In the genomic region with DNA sequence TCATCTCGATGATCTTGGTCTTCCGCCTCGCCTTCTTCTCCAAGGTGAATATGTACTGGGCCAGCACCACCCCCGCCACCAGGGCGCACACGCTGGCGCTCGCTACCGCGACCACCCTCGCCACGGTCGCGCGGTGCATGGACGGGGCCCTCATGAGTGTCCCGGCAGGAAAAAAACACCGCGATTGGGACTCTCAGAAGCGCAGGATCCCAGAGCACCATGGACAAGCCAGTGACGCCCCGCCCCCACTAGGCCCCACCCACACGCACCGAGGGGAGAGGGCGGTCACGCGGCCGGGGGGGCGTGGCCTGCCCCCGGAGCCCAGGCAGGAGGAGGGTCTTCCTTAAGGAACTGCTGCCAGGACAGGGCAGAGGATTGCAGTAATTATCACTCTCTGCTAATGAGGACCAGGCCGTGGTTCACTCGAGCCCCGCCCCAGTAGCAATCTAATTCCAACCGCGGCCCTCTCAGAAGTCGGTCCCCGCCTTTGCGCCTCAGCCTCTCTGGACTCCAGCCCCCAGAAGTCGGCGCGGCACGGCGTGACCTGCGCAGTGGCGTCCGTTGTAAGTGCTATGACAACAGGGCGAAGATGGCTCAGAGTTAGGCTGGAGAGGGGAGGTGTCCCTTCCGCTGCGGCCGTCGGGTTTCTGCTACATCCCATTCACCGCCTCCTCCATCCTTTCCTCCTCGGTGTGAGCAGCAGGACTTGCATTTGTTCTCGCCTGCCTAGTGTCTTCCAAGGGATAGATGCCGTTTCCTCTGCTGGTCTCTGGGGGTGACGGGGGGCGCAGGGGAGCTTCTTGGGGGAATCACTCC, we compare ENCODE assay signal across 8 cellular contexts. TPM values are rescaled to one million over a fixed set of nuclear protein-coding genes. Genes with fewer than 3 reads are reported as not detected.
DNase-seq lines count a peak whose midpoint lies in the region; ATAC-seq, FAIRE-seq and TF ChIP-seq lines count a peak whose summit lies in the region.

A gene (plus strand): TSS at position 575 of the 816 bp plus-strand sequence. CDS start 16,689 bp downstream, outside the sequence.

- H3K4me3 ChIP-seq in HepG2 (replicated peaks in 1 of 3; ENCODE audit: insufficient read depth in 1 of 3, low read depth in 2 of 3, low read length in 3 of 3), result peak within 1 kb of the TSS; percentile 87 to 89 (median 89)

- peak; percentile 72 for FAIRE-seq in HepG2 (lab: Jason Lieb, UNC)

- 0 out of 2 replicates have a peak, but pooled peaks have one; percentile 10 for TF ChIP-seq RAD21 in HepG2 (CRISPR knock-in tag; IDR thresholded peaks at IDR 0.05)

- peak within 1 kb of the TSS; percentile 96 for H3K4me3 Mint-ChIP-seq in CD4-positive, alpha-beta T cell

- peaks cover 29% of the 10 kb centered on the region for H3K4me1 ChIP-seq in HepG2 (ENCODE audit: insufficient read depth, low read length)

- no peak for TF ChIP-seq CTCF in CD4-positive, alpha-beta T cell (IDR thresholded peaks at IDR 0.05)
- 0 out of 2 replicates have a peak, but pooled peaks have one; percentile 9 for TF ChIP-seq CTCF in HepG2 (CRISPR knock-in tag; IDR thresholded peaks at IDR 0.05)

- H3K36me3 ChIP-seq in HepG2 (replicated peaks in 1 of 2; ENCODE audit: control insufficient read depth in 1 of 2, insufficient read depth in 2 of 2, low read length in 2 of 2), result no peaks in the 10 kb centered on the region

- CTCF ChIA-PET in CD4-positive, alpha-beta T cell (lab: Charles Lee), result interaction anchor here (1.0 to 3.0 kb wide), 2 partner anchors 20 to 21 kb away, joined by 5 to 10 read pairs; a partner anchor contains a TSS
- CTCF ChIA-PET in HepG2 (lab: Yijun Ruan, JAX; ENCODE audit: low intra/inter-chr PET ratio, low total read pairs), result no interaction called here

- no peaks in the 10 kb centered on the region for H3K27me3 ChIP-seq in CD4-positive, alpha-beta T cell (ENCODE audit: control insufficient read depth, insufficient read depth, low read length)
- no peaks in the 10 kb centered on the region for H3K27me3 ChIP-seq in HepG2 (ENCODE audit: control insufficient read depth in 1 of 2, insufficient read depth in 2 of 2, low read length in 2 of 2)

- no TSS peak for BruUV-seq in HepG2 (replicated peaks; lab: Mats Ljungman, UMichigan)

- peak; percentile 79 to 88 (median 86) for DNase-seq in CD4-positive, alpha-beta T cell
- DNase-seq in NCI-H748 treated with DMSO at 0.1 percent for 48 hours (lab: John Stamatoyannopoulos, UW), result peak; percentile 97
- DNase-seq in activated CD4-positive, alpha-beta T cell treated with anti-CD3 and anti-CD28 coated beads, Interleukin-2, amount 50 U/mL, for 4 hours, result peak; percentile 84 to 87
- DNase-seq in dermis microvascular lymphatic vessel endothelial cell (ENCODE audit: low read depth in 2 of 2), result peak; percentile 69 to 92
- peak; percentile 88 for DNase-seq in HepG2 (ENCODE audit: low spot score)
- peak; percentile 84 to 85 for DNase-seq in stimulated activated CD4-positive, alpha-beta T cell treated with anti-CD3 and anti-CD28 coated beads, Interleukin-2, amount 100 ng/mL, for 48 hours

- under 1% methylated on average over 22 of the region's 57 CpGs for whole genome bisulfite sequencing in HepG2 (ENCODE audit: low lambda C conversion rate)

- H3K27me3 Mint-ChIP-seq in CD4-positive, alpha-beta T cell, result peaks cover 4% of the 10 kb centered on the region

- H3K9ac ChIP-seq in HepG2 (ENCODE audit: insufficient read depth, low read depth, low read length), result peak within 1 kb of the TSS; percentile 75

- H3K9me3 Mint-ChIP-seq in CD4-positive, alpha-beta T cell, result no peaks in the 10 kb centered on the region

- no peaks in the 10 kb centered on the region for H3K79me2 ChIP-seq in HepG2 (ENCODE audit: insufficient read depth, low read length)

- no peak for TF ChIP-seq EP300 in HepG2 (IDR thresholded peaks at IDR 0.05; ENCODE audit: low read depth in 2 of 2, low read length in 2 of 2)
- no peak for TF ChIP-seq EP300 in HepG2 (CRISPR knock-in tag; IDR thresholded peaks at IDR 0.05; ENCODE audit: borderline replicate concordance)

- in situ Hi-C loops in HepG2 (cut with HindIII; ENCODE audit: extremely low pct_ligation_motif_present, low pct_unique_long_range_greater_than_20kb), result no loop called here

- peak; percentile 62 to 70 for TF ChIP-seq POLR2A in HepG2 (IDR thresholded peaks at IDR 0.05; ENCODE audit: insufficient read depth in 1 of 2, low read depth in 2 of 2, low read length in 2 of 2)

- peak within 1 kb of the TSS; percentile 54 for H3K27ac ChIP-seq in CD4-positive, alpha-beta T cell (ENCODE audit: low read depth, low read length)
- H3K27ac ChIP-seq in HepG2 (ENCODE audit: extremely low read length, insufficient read depth, low read length), result peak within 1 kb of the TSS; percentile 75

- H3K36me3 Mint-ChIP-seq in CD4-positive, alpha-beta T cell (ENCODE audit: low read depth), result peaks cover 13% of the 10 kb centered on the region

- H3K4me2 ChIP-seq in HepG2 (ENCODE audit: low read depth, low read length), result peak within 1 kb of the TSS; percentile 95

- H2AFZ ChIP-seq in HepG2 (ENCODE audit: low read length), result peak within 1 kb of the TSS; percentile 74

- POLR2A ChIA-PET in CD4-positive, alpha-beta T cell (lab: Charles Lee), result interaction anchor here (0.6 to 2.9 kb wide), 5 partner anchors 19 to 639 kb away, joined by 3 to 10 read pairs (median 7); a partner anchor contains a TSS
- POLR2A ChIA-PET in HepG2 (lab: Yijun Ruan, JAX), result interaction anchor here (1.2 kb wide), 1 partner anchor 10 kb away, joined by 3 read pairs; no protein-coding TSS in a partner anchor

- intact Hi-C loops in CD4-positive, alpha-beta T cell (cut with DNase I, micrococcal nuclease), result loop anchor here (1.0 to 5.0 kb wide), 7 partner anchors 20 to 638 kb away; a partner anchor contains a TSS
- intact Hi-C loops in HepG2 (cut with micrococcal nuclease; ENCODE audit: unreplicated experiment), result no loop called here

- no peaks in the 10 kb centered on the region for H4K20me1 ChIP-seq in HepG2 (ENCODE audit: insufficient read depth, low read length)

- no peaks in the 10 kb centered on the region for H3K9me3 ChIP-seq in CD4-positive, alpha-beta T cell (ENCODE audit: control insufficient read depth, low read length)
- H3K9me3 ChIP-seq in HepG2 (ENCODE audit: low read length), result no peaks in the 10 kb centered on the region

- ATAC-seq in CD4-positive, alpha-beta T cell (ENCODE audit: poor library complexity), result peak; percentile 95
- peak; percentile 100 for ATAC-seq in GM19397 (IDR thresholded peaks at IDR 0.05; ENCODE audit: unreplicated experiment)
- ATAC-seq in HG03565 (IDR thresholded peaks at IDR 0.05; ENCODE audit: unreplicated experiment), result peak; percentile 100
- ATAC-seq in HepG2, result peak; percentile 100

- H3K27ac Mint-ChIP-seq in CD4-positive, alpha-beta T cell, result peak within 1 kb of the TSS; percentile 92

- H3K4me1 Mint-ChIP-seq in CD4-positive, alpha-beta T cell (ENCODE audit: low read depth), result peaks cover 34% of the 10 kb centered on the region

TF ChIP-seq in HepG2, 621 proteins besides CTCF, POLR2A, EP300 and RAD21 (continues in another document):
- TF ChIP-seq ATAD3A (CRISPR knock-in tag; IDR thresholded peaks at IDR 0.05) (no peak), ZNF777 (CRISPR knock-in tag; IDR thresholded peaks at IDR 0.05) (peak; percentile 97), ZNF337 (CRISPR knock-in tag; IDR thresholded peaks at IDR 0.05; ENCODE audit: borderline replicate concordance, low read depth) (0 out of 2 replicates have a peak, but pooled peaks have one; percentile 56), ZNF460 (CRISPR knock-in tag; IDR thresholded peaks at IDR 0.05; ENCODE audit: borderline replicate concordance) (no peak), ZSCAN31 (CRISPR knock-in tag; IDR thresholded peaks at IDR 0.05; ENCODE audit: low read depth) (0 out of 2 replicates have a peak, but pooled peaks have one; percentile 55), ZSCAN29 (CRISPR knock-in tag; conservative IDR thresholded peaks at IDR 0.05) (no peak), KAT2B (IDR thresholded peaks at IDR 0.05; ENCODE audit: borderline replicate concordance, low read depth, low read length) (no peak), ZNF20 (CRISPR knock-in tag; IDR thresholded peaks at IDR 0.05) (no peak), ZNF605 (CRISPR knock-in tag; IDR thresholded peaks at IDR 0.05) (peak; percentile 74; the same call in 1 of the 2 replicates), SETDB1 (CRISPR knock-in tag; IDR thresholded peaks at IDR 0.05; ENCODE audit: borderline replicate concordance) (no peak), SMC3 (IDR thresholded peaks at IDR 0.05; ENCODE audit: low read length) (no peak), ONECUT2 (CRISPR knock-in tag; IDR thresholded peaks at IDR 0.05) (no peak), SAP130 (CRISPR knock-in tag; IDR thresholded peaks at IDR 0.05; ENCODE audit: low read depth) (peak; percentile 79), RBM39 (IDR thresholded peaks at IDR 0.05; ENCODE audit: low read depth, low read length, poor library complexity, severe bottlenecking) (peak; percentile 78)

RNA-seq across cellular contexts. Expression of the gene that starts here (rescaled TPM):
- total RNA-seq in CD4-positive, alpha-beta T cell, result 10 to 100 TPM; 16.0 to 20.4 TPM
- total RNA-seq in dermis microvascular lymphatic vessel endothelial cell (11.2 and 18.7 TPM in 2 replicates), HepG2 (2016; rRNA removed; fragmentation: Illumina TruSeq; extraction: Trizol) (7.8 and 9.4 TPM in 2 replicates)
- total RNA-seq in HepG2 (2016; cell fraction: cytosol; rRNA removed; fragmentation: Illumina TruSeq; extraction: Trizol; ENCODE audit: low read depth), result 56.8 and 57.9 TPM in 2 replicates
- 7.6 and 8.9 TPM in 2 replicates for total RNA-seq in HepG2 (2016; cell fraction: insoluble cytoplasmic fraction; rRNA removed; fragmentation: Illumina TruSeq; extraction: Trizol)
- total RNA-seq in HepG2 (2016; cell fraction: membrane; rRNA removed; fragmentation: Illumina TruSeq; extraction: Trizol), result 11.2 and 18.5 TPM in 2 replicates
- 11.6 and 13.3 TPM in 2 replicates for total RNA-seq in HepG2 (2016; cell fraction: nucleus; rRNA removed; fragmentation: Illumina TruSeq; extraction: Trizol)
- 5.1 and 5.2 TPM in 2 replicates for polyA plus RNA-seq in HepG2 (2011; rRNA removed)
- polyA plus RNA-seq in HepG2 (2011; cell fraction: cytosol; rRNA removed), result 3.5 and 4.2 TPM in 2 replicates
- 5.7 and 6.4 TPM in 2 replicates for polyA plus RNA-seq in HepG2 (2011; cell fraction: nucleus; rRNA removed)
- polyA plus RNA-seq in HepG2 (2012), result 4.3 and 5.5 TPM in 2 replicates
- polyA plus RNA-seq in HepG2 (2016; cell fraction: cytosol; fragmentation: Illumina TruSeq; extraction: Trizol; ENCODE audit: low read depth), result 1.2 and 1.8 TPM in 2 replicates
- 6.9 and 7.0 TPM in 2 replicates for polyA plus RNA-seq in HepG2 (2016; cell fraction: insoluble cytoplasmic fraction; fragmentation: Illumina TruSeq; extraction: Trizol; ENCODE audit: low read depth)
- 2.6 and 2.8 TPM in 2 replicates for polyA plus RNA-seq in HepG2 (2016; cell fraction: membrane; fragmentation: Illumina TruSeq; extraction: Trizol; ENCODE audit: low read depth)
- 3.9 and 4.8 TPM in 2 replicates for polyA plus RNA-seq in HepG2 (2016; cell fraction: nucleus; fragmentation: Illumina TruSeq; extraction: Trizol; ENCODE audit: insufficient read depth, low read depth)
- 11.2 and 28.4 TPM in 2 replicates for polyA minus RNA-seq in HepG2 (2011; rRNA and poly(A)+ RNA removed; ENCODE audit: low replicate concordance)
- 4.0 and 12.4 TPM in 2 replicates for polyA minus RNA-seq in HepG2 (2011; cell fraction: cytosol; rRNA and poly(A)+ RNA removed)
- polyA minus RNA-seq in HepG2 (2011; cell fraction: nucleus; rRNA and poly(A)+ RNA removed), result 57.8 and 69.5 TPM in 2 replicates

Comparison
In these comparisons a context has a peak if more than half of its experiments do, and no peak if none do; other contexts are left out.
1. Peak in every context shown above with its lines: DNase-seq, ATAC-seq, H3K4me3 ChIP-seq and H3K27ac ChIP-seq.